ENCODE assay signal across 8 cellular contexts in genomic region chr1:245953876-245954660, GRCh38.
DNase-seq lines count a peak whose midpoint lies in the region; ATAC-seq and TF ChIP-seq lines count a peak whose summit lies in the region.

No MANE protein-coding gene starts in this region.

- H3K9ac ChIP-seq in adipocyte (ENCODE audit: low read length) (peak overlapping the region; percentile 82), mucosa of rectum (ENCODE audit: low read depth in 1 of 2, low read length in 2 of 2) (peak overlapping the region; percentile 43 to 52)

- H3K27me3 ChIP-seq in heart left ventricle: no peaks in the 10 kb centered on the region
- no peaks in the 10 kb centered on the region for H3K27me3 ChIP-seq in adipocyte (replicated peaks; ENCODE audit: control insufficient read depth, insufficient read depth, low read length)
- H3K27me3 ChIP-seq in mucosa of rectum (ENCODE audit: control insufficient read depth in 2 of 2, insufficient read depth in 2 of 2, low read length in 2 of 2): no peaks in the 10 kb centered on the region

- H3K4me3 ChIP-seq in heart left ventricle: peak overlapping the region in 10 of 12 donors; percentile 14 to 57 (median 38)
- peak overlapping the region; percentile 82 for H3K4me3 ChIP-seq in adipocyte (ENCODE audit: low read length)
- H3K4me3 ChIP-seq in mucosa of rectum (ENCODE audit: low read length in 2 of 2): peak overlapping the region; percentile 37 to 43

- no peak for DNase-seq in heart left ventricle
- no peak for DNase-seq in left cardiac atrium
- DNase-seq in adipocyte (ENCODE audit: low read depth): peak; percentile 51
- no peak for DNase-seq in SKM-1 (lab: John Stamatoyannopoulos, UW; ENCODE audit: unreplicated experiment)
- DNase-seq in NCI-H226: no peak
- no peak for DNase-seq in NCI-H748 (lab: John Stamatoyannopoulos, UW; ENCODE audit: unreplicated experiment)

- H3K27ac ChIP-seq in heart left ventricle (peak overlapping the region in 11 of 12 donors; percentile 6 to 89 (median 51)), mucosa of rectum (ENCODE audit: low read depth in 2 of 2, low read length in 2 of 2) (peak overlapping the region; percentile 59 to 69)

- ATAC-seq in heart left ventricle (peak in 1 of 4 donors; percentile 33), left cardiac atrium (no peak), HG03196 (IDR thresholded peaks at IDR 0.05; ENCODE audit: unreplicated experiment) (peak; percentile 56)

- intact Hi-C loops in heart left ventricle (cut with DNase I) (no loop called here), left cardiac atrium (cut with DNase I) (no loop called here)

- H3K9me3 ChIP-seq in heart left ventricle: no peaks in the 10 kb centered on the region
- H3K9me3 ChIP-seq in adipocyte (ENCODE audit: control insufficient read depth, low read length): no peaks in the 10 kb centered on the region
- no peaks in the 10 kb centered on the region for H3K9me3 ChIP-seq in mucosa of rectum (ENCODE audit: control insufficient read depth in 2 of 2, low read length in 2 of 2)

- no peaks in the 10 kb centered on the region for H3K36me3 ChIP-seq in heart left ventricle
- H3K36me3 ChIP-seq in adipocyte (ENCODE audit: control insufficient read depth, insufficient read depth, low read length, severe bottlenecking): no peaks in the 10 kb centered on the region
- H3K36me3 ChIP-seq in mucosa of rectum (ENCODE audit: control insufficient read depth in 2 of 2, insufficient read depth in 2 of 2, low read length in 2 of 2): no peaks in the 10 kb centered on the region

- H3K4me1 ChIP-seq in heart left ventricle (peaks cover 0 to 16% (median 4%) of the 10 kb centered on the region in 12 donors), adipocyte (ENCODE audit: control insufficient read depth, insufficient read depth, low read length) (peaks cover 14% of the 10 kb centered on the region), mucosa of rectum (ENCODE audit: control insufficient read depth in 2 of 2, insufficient read depth in 2 of 2, low read length in 2 of 2) (peaks cover 5% of the 10 kb centered on the region in 2 donors)

- TF ChIP-seq CTCF in heart left ventricle (IDR thresholded peaks at IDR 0.05): no peak

- TF ChIP-seq POLR2A in heart left ventricle (IDR thresholded peaks at IDR 0.05): no peak

- 48 to 56% (median 51%) methylated on average over 8 of the region's 8 CpGs for WGBS in heart left ventricle, 4 donors
